ENCODE assay signal across 8 cellular contexts in the genomic region with DNA sequence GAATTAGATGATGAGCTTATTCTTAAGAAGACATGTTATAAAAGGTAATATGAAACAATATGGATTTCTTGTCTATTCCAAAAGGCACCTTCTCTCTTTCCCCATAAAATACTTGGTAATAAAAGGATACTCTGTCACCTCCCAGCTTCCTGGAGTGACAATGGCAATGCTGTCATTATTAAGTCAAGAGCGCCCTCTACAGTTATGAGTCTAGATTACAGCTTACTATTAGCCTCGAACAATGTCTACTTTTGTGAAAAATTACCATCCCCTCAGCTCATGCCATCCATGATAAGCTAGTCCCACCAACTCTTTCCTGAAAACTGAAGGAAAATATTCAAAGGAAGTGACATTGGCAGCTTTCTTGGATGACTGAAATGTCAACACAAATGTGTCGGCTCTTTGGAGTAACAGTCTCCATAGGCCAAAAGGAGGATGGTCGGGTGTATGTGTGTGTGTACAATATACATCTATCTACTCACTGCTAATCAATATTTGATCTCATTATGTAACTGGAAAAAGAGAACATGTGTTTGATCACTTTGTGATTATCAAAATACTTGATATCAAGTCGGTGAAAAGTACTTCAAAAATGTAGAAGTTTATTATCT. TPM values are rescaled to one million over a fixed set of nuclear protein-coding genes. Genes with fewer than 3 reads are reported as not detected.
DNase-seq lines count a peak whose midpoint lies in the region; ATAC-seq, FAIRE-seq and TF ChIP-seq lines count a peak whose summit lies in the region.

No MANE protein-coding gene starts in this region.

- H3K4me1 ChIP-seq in H1 (replicated peaks in 1 of 4; ENCODE audit: control insufficient read depth in 3 of 4, insufficient read depth in 4 of 4, low read length in 3 of 4) (peaks cover 0 to 9% (median 6%) of the 10 kb centered on the region in 4 experiments; a peak in 6 of 7 replicates), mucosa of descending colon (ENCODE audit: low read depth) (peaks cover 8% of the 10 kb centered on the region)

- no peak overlapping the region for H2BK12ac ChIP-seq in H1 (ENCODE audit: low read depth, low read length)

- H4K20me1 ChIP-seq in H1 (replicated peaks in 1 of 2; ENCODE audit: control insufficient read depth in 1 of 2, insufficient read depth in 2 of 2, low read length in 2 of 2) = no peaks in the 10 kb centered on the region

- TF ChIP-seq CTCF in H1 (IDR thresholded peaks at IDR 0.05; ENCODE audit: control extremely low read depth in 1 of 3, insufficient read depth in 1 of 3, low read depth in 1 of 3, low read length in 3 of 3) = peak in 2 of 3 experiments; percentile 76 to 84; a peak in 3 of 4 replicates
- peak; percentile 35 for TF ChIP-seq CTCF in mucosa of descending colon (IDR thresholded peaks at IDR 0.05)

- no peaks in the 10 kb centered on the region for H3K79me2 ChIP-seq in H1 (ENCODE audit: control insufficient read depth in 1 of 2, insufficient read depth in 2 of 2, low read length in 2 of 2)

- no peak overlapping the region for H4K5ac ChIP-seq in H1 (ENCODE audit: insufficient read length, low read depth, low read length)

- no peak overlapping the region for H3K18ac ChIP-seq in H1 (ENCODE audit: extremely low read depth, low read length)

- H3K36me3 ChIP-seq in H1 (ENCODE audit: control insufficient read depth in 2 of 4, insufficient read depth in 4 of 4, low read length in 3 of 4) = no peaks in the 10 kb centered on the region
- H3K36me3 ChIP-seq in mucosa of descending colon (ENCODE audit: low read depth) = no peaks in the 10 kb centered on the region

- no peak overlapping the region for H3K4me2 ChIP-seq in H1 (ENCODE audit: insufficient read depth in 1 of 2, low read depth in 2 of 2, low read length in 2 of 2)

- intact Hi-C loops in Right ventricle myocardium inferior (cut with DNase I) (loop anchor here (5.0 to 10.0 kb wide), 4 partner anchors 173 to 913 kb away; partner anchors contain the start of gene BMP4), cardiac septum (cut with DNase I) (loop anchor here (10.0 kb wide), 1 partner anchor 393 kb away; the partner anchor contains the start of gene BMP4), mucosa of descending colon (cut with DNase I, micrococcal nuclease) (loop anchor here in 1 of 2 donors (1.0 to 10.0 kb wide), 2 partner anchors 809 to 1053 kb away; no protein-coding TSS in a partner anchor), posterior vena cava (cut with DNase I) (loop anchor here in 1 of 2 donors (10.0 kb wide), 2 partner anchors 173 to 813 kb away; no protein-coding TSS in a partner anchor)

- no peak for TF ChIP-seq POLR2A in H1 (IDR thresholded peaks at IDR 0.05; ENCODE audit: control extremely low read depth in 1 of 2, low read depth in 2 of 2, low read length in 2 of 2)

- H3K27ac ChIP-seq in H1 (ENCODE audit: low read depth, low read length) = no peak overlapping the region

- H2BK20ac ChIP-seq in H1 (ENCODE audit: low read length) = no peak overlapping the region

- H3K4ac ChIP-seq in H1 (replicated peaks; ENCODE audit: insufficient read length, low read depth, low read length) = no peak overlapping the region

- H3K27me3 ChIP-seq in H1 (replicated peaks in 1 of 4; ENCODE audit: control insufficient read depth in 3 of 4, extremely low read depth in 1 of 4, insufficient read depth in 3 of 4, low read length in 3 of 4) = no peaks in the 10 kb centered on the region

- no peak overlapping the region for H3K9ac ChIP-seq in H1 (replicated peaks in 1 of 4; ENCODE audit: extremely low read depth in 1 of 4, low read depth in 3 of 4, low read length in 3 of 4)

- DNase-seq in Right ventricle myocardium inferior (ENCODE audit: missing footprints) (no peak), cardiac septum (ENCODE audit: low spot score) (no peak), OCI-M2 (lab: John Stamatoyannopoulos, UW; ENCODE audit: unreplicated experiment) (peak; percentile 43), H1 (ENCODE audit: low read depth in 1 of 2, low spot score in 2 of 2) (no peak), mucosa of descending colon (peak in 1 of 3 donors; percentile 61), posterior vena cava (ENCODE audit: low spot score) (no peak)
- peak; percentile 46 for DNase-seq in Jurkat, Clone E6-1 (ENCODE audit: low read depth, low spot score)

- ATAC-seq in Right ventricle myocardium inferior (peak; percentile 48), mucosa of descending colon (peak; percentile 90), GM18858 (IDR thresholded peaks at IDR 0.05; ENCODE audit: unreplicated experiment) (no peak)

- no peak for TF ChIP-seq EP300 in H1 (IDR thresholded peaks at IDR 0.05; ENCODE audit: borderline replicate concordance in 1 of 2, low read depth in 2 of 2, low read length in 2 of 2)

- H3K23ac ChIP-seq in H1 (ENCODE audit: insufficient read length) = no peak overlapping the region

- no peak overlapping the region for H3K56ac ChIP-seq in H1 (replicated peaks; ENCODE audit: insufficient read length, low read depth, low read length)

- no peak overlapping the region for H2BK15ac ChIP-seq in H1 (ENCODE audit: low read length)

- no peak overlapping the region for H2BK120ac ChIP-seq in H1 (replicated peaks; ENCODE audit: low read depth, low read length)

- H2AFZ ChIP-seq in H1 (ENCODE audit: low read length) = no peak overlapping the region

- peak; percentile 58 for FAIRE-seq in H1 (lab: Jason Lieb, UNC)

- no peaks in the 10 kb centered on the region for H3K23me2 ChIP-seq in H1 (ENCODE audit: low read depth, low read length)

- H3K9me3 ChIP-seq in H1 (ENCODE audit: insufficient read depth in 2 of 2, low read depth in 1 of 2, low read length in 1 of 2) (no peaks in the 10 kb centered on the region), mucosa of descending colon (no peaks in the 10 kb centered on the region)

- H2BK5ac ChIP-seq in H1 (ENCODE audit: low read depth, low read length) = no peak overlapping the region

- H3K79me1 ChIP-seq in H1 (ENCODE audit: low read depth, low read length) = no peaks in the 10 kb centered on the region

- 51% methylated on average over 5 of the region's 5 CpGs; no CpG with 5 or more reads in 1 of the 2 experiments for WGBS in H1 (ENCODE audit: extremely low coverage in 1 of 2, insufficient coverage in 1 of 2, insufficient read length in 1 of 2, insufficient replicate concordance in 2 of 2, low coverage in 1 of 2, low lambda C conversion rate in 2 of 2, missing lambda C conversion rate in 1 of 2), 2 experiments

- H4K8ac ChIP-seq in H1 (ENCODE audit: extremely low read depth, insufficient read depth, low read length) = no peak overlapping the region

- no peak overlapping the region for H3K4me3 ChIP-seq in Jurkat, Clone E6-1 (ENCODE audit: low read length)
- H3K4me3 ChIP-seq in H1 (ENCODE audit: extremely low read depth in 1 of 4, insufficient read depth in 2 of 4, low read depth in 3 of 4, low read length in 4 of 4) = no peak overlapping the region
- H3K4me3 ChIP-seq in mucosa of descending colon = no peak overlapping the region

- no peak overlapping the region for H2AK5ac ChIP-seq in H1 (ENCODE audit: low read depth, low read length)

- H4K91ac ChIP-seq in H1 (replicated peaks; ENCODE audit: insufficient read length, low read length) = no peak overlapping the region

- POLR2A ChIA-PET in H1 (lab: Charles Lee; ENCODE audit: partially characterized antibody) = interaction anchor here (0.7 to 3.4 kb wide), 5 partner anchors 9 to 391 kb away, joined by 3 to 9 read pairs (median 3); partner anchors contain the start of gene BMP4

- TF ChIP-seq RAD21 in H1 (IDR thresholded peaks at IDR 0.05 in 1 of 2, conservative IDR thresholded peaks at IDR 0.05 in 1 of 2; ENCODE audit: low read depth in 2 of 2, low read length in 2 of 2) = peak; percentile 95 to 97

- H3K14ac ChIP-seq in H1 (ENCODE audit: insufficient read length) = no peak overlapping the region

- CTCF ChIA-PET in H1 (lab: Charles Lee; ENCODE audit: partially characterized antibody) = interaction anchor here (0.5 to 3.9 kb wide), 98 partner anchors 8 to 1386 kb away, joined by 3 to 26 read pairs (median 4); partner anchors contain the start of genes BMP4 and CDKN3

TF ChIP-seq in H1, 55 proteins besides CTCF, POLR2A, EP300 and RAD21 (continues in another document):
- TF ChIP-seq EZH2 (IDR thresholded peaks at IDR 0.05; ENCODE audit: low read depth, low read length, severe bottlenecking) (no peak), NANOG (IDR thresholded peaks at IDR 0.05; ENCODE audit: insufficient read depth, low read depth, low read length, poor library complexity, severe bottlenecking) (no peak), CHD1 (IDR thresholded peaks at IDR 0.05; ENCODE audit: low read depth, low read length) (no peak), JUN (IDR thresholded peaks at IDR 0.05; ENCODE audit: low read depth, low read length) (no peak), HDAC2 (IDR thresholded peaks at IDR 0.05; ENCODE audit: borderline replicate concordance in 1 of 2, low read depth in 2 of 2, low read length in 2 of 2) (no peak), TAF7 (optimal IDR thresholded peaks at IDR 0.05; ENCODE audit: borderline replicate concordance, low read depth, low read length) (no peak), BACH1 (IDR thresholded peaks at IDR 0.05; ENCODE audit: low read length) (no peak), SIRT6 (IDR thresholded peaks at IDR 0.05; ENCODE audit: low read length) (no peak)
- TF ChIP-seq, protein P1, sequence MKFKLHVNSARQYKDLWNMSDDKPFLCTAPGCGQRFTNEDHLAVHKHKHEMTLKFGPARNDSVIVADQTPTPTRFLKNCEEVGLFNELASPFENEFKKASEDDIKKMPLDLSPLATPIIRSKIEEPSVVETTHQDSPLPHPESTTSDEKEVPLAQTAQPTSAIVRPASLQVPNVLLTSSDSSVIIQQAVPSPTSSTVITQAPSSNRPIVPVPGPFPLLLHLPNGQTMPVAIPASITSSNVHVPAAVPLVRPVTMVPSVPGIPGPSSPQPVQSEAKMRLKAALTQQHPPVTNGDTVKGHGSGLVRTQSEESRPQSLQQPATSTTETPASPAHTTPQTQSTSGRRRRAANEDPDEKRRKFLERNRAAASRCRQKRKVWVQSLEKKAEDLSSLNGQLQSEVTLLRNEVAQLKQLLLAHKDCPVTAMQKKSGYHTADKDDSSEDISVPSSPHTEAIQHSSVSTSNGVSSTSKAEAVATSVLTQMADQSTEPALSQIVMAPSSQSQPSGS (IDR thresholded peaks at IDR 0.05; ENCODE audit: low read length) = no peak

RNA-seq across cellular contexts. Expression of gene CDKN3, which starts 48.7 kb away (rescaled TPM):
- 4.7 TPM for total RNA-seq in Right ventricle myocardium inferior
- 4.7 TPM for total RNA-seq in cardiac septum
- polyA plus RNA-seq in Jurkat, Clone E6-1 (2012; ENCODE audit: insufficient read depth, insufficient read length) = 207 TPM
- total RNA-seq in H1 (2021; fragmentation: NEBNext Ultra II Directional; extraction: Animal tissue kit (Norgen Biotek cat#: 25700)) = 41.5 and 48.3 TPM in 2 replicates
- 25.4 and 43.5 TPM in 2 replicates for polyA plus RNA-seq in H1 (2011; rRNA removed)
- polyA plus RNA-seq in H1 (2011; cell fraction: cytosol; rRNA removed) = 45.7 TPM
- polyA plus RNA-seq in H1 (2011; cell fraction: nucleus; rRNA removed) = 10.7 TPM
- 26.3 to 34.7 TPM (median 32.0 TPM) in 4 replicates for polyA plus RNA-seq in H1 (2012, experiment 1 of 2)
- 15.1 TPM for polyA plus RNA-seq in H1 (2012, experiment 2 of 2)
- polyA plus RNA-seq in H1 (2013, experiment 1 of 2) = 96.1 TPM
- polyA plus RNA-seq in H1 (2013, experiment 2 of 2) = 92.4 TPM
- polyA minus RNA-seq in H1 (2011; rRNA and poly(A)+ RNA removed) = 16.3 and 28.1 TPM in 2 replicates
- polyA minus RNA-seq in H1 (2011; cell fraction: cytosol; rRNA and poly(A)+ RNA removed) = 16.1 TPM
- polyA minus RNA-seq in H1 (2011; cell fraction: nucleus; rRNA and poly(A)+ RNA removed) = 16.6 TPM
- 10 to 100 TPM in 1 of 3 donors, 1 to 10 TPM in 2; 1.7 to 18.2 (median 3.4) TPM for total RNA-seq in mucosa of descending colon
- total RNA-seq in posterior vena cava = 1 to 10 TPM; 1.4 to 3.4 TPM

Comparison
In these comparisons a context has a peak if more than half of its experiments do, and no peak if none do; other contexts are left out.
1. DNase-seq: peak in Jurkat, Clone E6-1 (single experiment) and OCI-M2 (single experiment); none in Right ventricle myocardium inferior (single experiment), cardiac septum (single experiment), H1 (0 of 2) and posterior vena cava (single experiment).